Comparison of ENCODE assay signal across 8 cellular contexts in genomic region chr1:16913866-16914662, GRCh38. TPM values are rescaled to one million over a fixed set of nuclear protein-coding genes. Genes with fewer than 3 reads are reported as not detected.
DNase-seq lines count a peak whose midpoint lies in the region; ATAC-seq and TF ChIP-seq lines count a peak whose summit lies in the region.

No MANE protein-coding gene starts in this region.

- peaks cover 39% of the 10 kb centered on the region for H3K4me1 Mint-ChIP-seq in activated naive CD8-positive, alpha-beta T cell (ENCODE audit: low read depth)

- no peaks in the 10 kb centered on the region for H3K27me3 Mint-ChIP-seq in activated naive CD8-positive, alpha-beta T cell

- peak overlapping the region; percentile 70 for H3K27ac Mint-ChIP-seq in activated naive CD8-positive, alpha-beta T cell

- ATAC-seq in HG02588 (IDR thresholded peaks at IDR 0.05; ENCODE audit: unreplicated experiment) (peak; percentile 82), SK-N-SH treated with all-trans-retinoic acid at 6 μM for 48 hours (peak; percentile 99)

- H3K9me3 ChIP-seq in ovary (no peaks in the 10 kb centered on the region), thymus (ENCODE audit: control insufficient read depth) (no peaks in the 10 kb centered on the region)

- peak in 2 of 3 donors; percentile 31 to 46 for TF ChIP-seq CTCF in ovary (IDR thresholded peaks at IDR 0.05)

- peak overlapping the region; percentile 87 for H3K4me3 Mint-ChIP-seq in activated naive CD8-positive, alpha-beta T cell

- peaks cover 4% of the 10 kb centered on the region for H3K4me1 ChIP-seq in ovary (ENCODE audit: insufficient read depth)
- H3K4me1 ChIP-seq in thymus (ENCODE audit: control insufficient read depth, insufficient read depth, low read length): peaks cover 7% of the 10 kb centered on the region

- intact Hi-C loops in head of caudate nucleus (cut with DNase I): loop anchor here (10.0 kb wide), 1 partner anchor 269 kb away; no protein-coding TSS in a partner anchor
- intact Hi-C loops in ovary (cut with DNase I): no loop called here

- peak overlapping the region; percentile 56 to 77 for H3K27ac ChIP-seq in ovary
- peak overlapping the region; percentile 86 for H3K27ac ChIP-seq in thymus (ENCODE audit: low read depth)

- H3K9me3 Mint-ChIP-seq in activated naive CD8-positive, alpha-beta T cell (ENCODE audit: low read depth): no peaks in the 10 kb centered on the region

- 1 to 2% (median 1%) methylated on average over 36 to 105 of the region's 105 CpGs for WGBS in ovary, 3 donors
- WGBS in thymus: under 1% methylated on average over 105 of the region's 105 CpGs

- TF ChIP-seq EP300 in ovary (IDR thresholded peaks at IDR 0.05): no peak

- H3K4me3 ChIP-seq in ovary: peak overlapping the region; percentile 78
- H3K4me3 ChIP-seq in thymus (ENCODE audit: low read length): peak overlapping the region; percentile 80

- H3K27me3 ChIP-seq in ovary (no peaks in the 10 kb centered on the region), thymus (ENCODE audit: control insufficient read depth, insufficient read depth) (no peaks in the 10 kb centered on the region)

- TF ChIP-seq POLR2A in ovary (IDR thresholded peaks at IDR 0.05): peak; percentile 64

- H3K36me3 Mint-ChIP-seq in activated naive CD8-positive, alpha-beta T cell: no peaks in the 10 kb centered on the region

- peak; percentile 74 for DNase-seq in GM04504 (ENCODE audit: low read depth)
- DNase-seq in NCI-H1105 (lab: John Stamatoyannopoulos, UW): peak; percentile 92
- DNase-seq in head of caudate nucleus: peak; percentile 83 to 100 (median 98)
- DNase-seq in ovary: peak; percentile 91 to 99 (median 92)

- H3K36me3 ChIP-seq in ovary: no peaks in the 10 kb centered on the region
- H3K36me3 ChIP-seq in thymus (ENCODE audit: control insufficient read depth, insufficient read depth): no peaks in the 10 kb centered on the region

TF ChIP-seq in SK-N-SH treated with all-trans-retinoic acid at 6 μM for 48 hours, 23 proteins besides CTCF, POLR2A, EP300 and RAD21:
- TF ChIP-seq GLIS3 (CRISPR knock-in tag; IDR thresholded peaks at IDR 0.05) (0 out of 2 replicates have a peak, but pooled peaks have one; percentile 28), CSDC2 (CRISPR knock-in tag; IDR thresholded peaks at IDR 0.05) (0 out of 2 replicates have a peak, but pooled peaks have one; percentile 75), OSR1 (CRISPR knock-in tag; IDR thresholded peaks at IDR 0.05) (0 out of 2 replicates have a peak, but pooled peaks have one; percentile 19), BACH2 (CRISPR knock-in tag; IDR thresholded peaks at IDR 0.05; ENCODE audit: borderline replicate concordance) (peak; percentile 56; the same call in 1 of the 2 replicates), PPARA (CRISPR knock-in tag; IDR thresholded peaks at IDR 0.05; ENCODE audit: borderline replicate concordance) (peak; percentile 75; the same call in 1 of the 2 replicates), ZFP30 (CRISPR knock-in tag; IDR thresholded peaks at IDR 0.05) (peak; percentile 22; the same call in 1 of the 2 replicates), SNAI2 (CRISPR knock-in tag; IDR thresholded peaks at IDR 0.05) (peak; percentile 94), ZFP3 (CRISPR knock-in tag; IDR thresholded peaks at IDR 0.05) (peak; percentile 81), TSHZ2 (CRISPR knock-in tag; IDR thresholded peaks at IDR 0.05) (peak; percentile 87), RARB (CRISPR knock-in tag; IDR thresholded peaks at IDR 0.05) (no peak), ESRRG (CRISPR knock-in tag; IDR thresholded peaks at IDR 0.05) (0 out of 2 replicates have a peak, but pooled peaks have one; percentile 20), ZC3H10 (CRISPR knock-in tag; IDR thresholded peaks at IDR 0.05) (0 out of 2 replicates have a peak, but pooled peaks have one; percentile 47), ZNF565 (CRISPR knock-in tag; conservative IDR thresholded peaks at IDR 0.05; ENCODE audit: low read depth) (no peak)
- TF ChIP-seq, protein P1, sequence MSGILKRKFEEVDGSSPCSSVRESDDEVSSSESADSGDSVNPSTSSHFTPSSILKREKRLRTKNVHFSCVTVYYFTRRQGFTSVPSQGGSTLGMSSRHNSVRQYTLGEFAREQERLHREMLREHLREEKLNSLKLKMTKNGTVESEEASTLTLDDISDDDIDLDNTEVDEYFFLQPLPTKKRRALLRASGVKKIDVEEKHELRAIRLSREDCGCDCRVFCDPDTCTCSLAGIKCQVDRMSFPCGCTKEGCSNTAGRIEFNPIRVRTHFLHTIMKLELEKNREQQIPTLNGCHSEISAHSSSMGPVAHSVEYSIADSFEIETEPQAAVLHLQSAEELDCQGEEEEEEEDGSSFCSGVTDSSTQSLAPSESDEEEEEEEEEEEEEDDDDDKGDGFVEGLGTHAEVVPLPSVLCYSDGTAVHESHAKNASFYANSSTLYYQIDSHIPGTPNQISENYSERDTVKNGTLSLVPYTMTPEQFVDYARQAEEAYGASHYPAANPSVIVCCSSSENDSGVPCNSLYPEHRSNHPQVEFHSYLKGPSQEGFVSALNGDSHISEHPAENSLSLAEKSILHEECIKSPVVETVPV (CRISPR knock-in tag; IDR thresholded peaks at IDR 0.05): no peak
- TF ChIP-seq, protein P2, sequence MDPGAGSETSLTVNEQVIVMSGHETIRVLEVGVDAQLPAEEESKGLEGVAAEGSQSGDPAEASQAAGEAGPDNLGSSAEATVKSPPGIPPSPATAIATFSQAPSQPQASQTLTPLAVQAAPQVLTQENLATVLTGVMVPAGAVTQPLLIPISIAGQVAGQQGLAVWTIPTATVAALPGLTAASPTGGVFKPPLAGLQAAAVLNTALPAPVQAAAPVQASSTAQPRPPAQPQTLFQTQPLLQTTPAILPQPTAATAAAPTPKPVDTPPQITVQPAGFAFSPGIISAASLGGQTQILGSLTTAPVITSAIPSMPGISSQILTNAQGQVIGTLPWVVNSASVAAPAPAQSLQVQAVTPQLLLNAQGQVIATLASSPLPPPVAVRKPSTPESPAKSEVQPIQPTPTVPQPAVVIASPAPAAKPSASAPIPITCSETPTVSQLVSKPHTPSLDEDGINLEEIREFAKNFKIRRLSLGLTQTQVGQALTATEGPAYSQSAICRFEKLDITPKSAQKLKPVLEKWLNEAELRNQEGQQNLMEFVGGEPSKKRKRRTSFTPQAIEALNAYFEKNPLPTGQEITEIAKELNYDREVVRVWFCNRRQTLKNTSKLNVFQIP (CRISPR knock-in tag; IDR thresholded peaks at IDR 0.05; ENCODE audit: borderline replicate concordance, low read depth): no peak

RNA-seq across cellular contexts. Expression of gene CROCC, which starts 7.7 kb away (rescaled TPM):
- total RNA-seq in ovary: 10 to 100 TPM; 24.4 to 49.1 (median 33.6) TPM
- polyA plus RNA-seq in ovary (10 to 100 TPM in 1 of 2 donors, 1 to 10 TPM in 1; 1.7 to 33.7 TPM), thymus (97.1 TPM)

RNA-seq across cellular contexts. Expression of gene RNU1-2, which starts 18.3 kb away (rescaled TPM):
- 1,000 to 10,000 TPM in 5 of 7 donors, under 1 TPM in 2; under 0.01 to 7,521 (median 3,807) TPM for total RNA-seq in ovary
- polyA plus RNA-seq in ovary: not detected
- polyA plus RNA-seq in thymus: not detected

Comparison
In these comparisons a context has a peak if more than half of its experiments do, and no peak if none do; other contexts are left out.
1. Peak in every context shown above with its lines: DNase-seq, ATAC-seq, H3K4me3 ChIP-seq and H3K27ac ChIP-seq.